8 cellular contexts compared by ENCODE assay signal in the genomic region with DNA sequence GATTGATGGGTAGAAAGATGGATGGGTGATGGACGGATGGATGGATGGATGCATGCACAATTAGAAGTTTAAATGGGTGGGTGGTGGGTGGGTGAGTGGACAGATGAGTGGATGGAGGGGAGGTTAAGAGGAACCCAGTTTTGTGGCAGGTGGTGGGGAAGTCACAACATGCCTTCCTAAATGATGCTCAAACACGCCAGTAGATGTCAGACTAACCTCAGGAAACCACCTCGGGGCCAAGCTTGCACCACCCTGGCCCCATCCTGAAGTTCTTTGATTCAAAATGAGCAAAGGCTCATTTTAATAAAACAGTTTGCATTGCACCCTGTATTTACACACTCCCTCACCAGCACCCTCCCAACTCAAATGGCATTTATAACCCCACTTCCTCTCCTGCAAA.
DNase-seq lines count a peak whose midpoint lies in the region; ATAC-seq and TF ChIP-seq lines count a peak whose summit lies in the region.

No MANE protein-coding gene starts in this region.

- H3K9me3 ChIP-seq in left ventricle myocardium inferior (replicated peaks) = no peaks in the 10 kb centered on the region

- intact Hi-C loops in left ventricle myocardium inferior (cut with micrococcal nuclease) = loop anchor here (5.0 kb wide), 1 partner anchor 125 kb away; no protein-coding TSS in a partner anchor

- DNase-seq in GDM1 (lab: John Stamatoyannopoulos, UW) (peak; percentile 18), NCI-H1092 (lab: John Stamatoyannopoulos, UW) (peak; percentile 74), SK-MEL-5 (ENCODE audit: low read depth, low spot score) (peak; percentile 68), amniotic stem cell (lab: John Stamatoyannopoulos, UW) (peak; percentile 30), left ventricle myocardium inferior (no peak), retinal pigment epithelial cell (ENCODE audit: low read depth) (no peak)

- H3K4me1 ChIP-seq in left ventricle myocardium inferior = no peaks in the 10 kb centered on the region

- ATAC-seq in GM19463 (IDR thresholded peaks at IDR 0.05; ENCODE audit: unreplicated experiment) = no peak
- ATAC-seq in GM21717 (IDR thresholded peaks at IDR 0.05; ENCODE audit: unreplicated experiment) = no peak

- peaks cover 63% of the 10 kb centered on the region for H3K27me3 ChIP-seq in left ventricle myocardium inferior (ENCODE audit: low read depth)

- no peak overlapping the region for H3K4me3 ChIP-seq in left ventricle myocardium inferior
- H3K4me3 ChIP-seq in retinal pigment epithelial cell (ENCODE audit: low read length) = no peak overlapping the region

- H3K36me3 ChIP-seq in left ventricle myocardium inferior = no peaks in the 10 kb centered on the region

- in situ Hi-C loops in SK-MEL-5 (cut with HindIII; ENCODE audit: low pct_unique_long_range_greater_than_20kb, low sequenced_read_pairs) = no loop called here

- no peak overlapping the region for H3K27ac ChIP-seq in left ventricle myocardium inferior (replicated peaks)

- TF ChIP-seq CTCF in left ventricle myocardium inferior (IDR thresholded peaks at IDR 0.05; ENCODE audit: borderline replicate concordance) = peak; percentile 69
- TF ChIP-seq CTCF in retinal pigment epithelial cell (conservative IDR thresholded peaks at IDR 0.05; ENCODE audit: low read depth, low read length) = peak; percentile 64

Comparison
In these comparisons a context has a peak if more than half of its experiments do, and no peak if none do; other contexts are left out.
1. DNase-seq: peak in GDM1 (single experiment), NCI-H1092 (single experiment), SK-MEL-5 (single experiment) and amniotic stem cell (single experiment); none in left ventricle myocardium inferior (single experiment) and retinal pigment epithelial cell (single experiment).